In genomic region chr20:32588040-32588439, GRCh38 we compare ENCODE assay signal across 24 cellular contexts. TPM values are rescaled to one million over a fixed set of nuclear protein-coding genes. Genes with fewer than 3 reads are reported as not detected.
DNase-seq lines count a peak whose midpoint lies in the region; ATAC-seq, FAIRE-seq and TF ChIP-seq lines count a peak whose summit lies in the region.
"Had no signal": no experiment of that assay in that cellular context is flagged by ENCODE, and none has a peak within 500 bp of the region (broad histone marks: within the 10 kb centered on the region; RNA-seq: fewer than 3 reads in every experiment).

No MANE protein-coding gene starts in this region.

- intact Hi-C loops in IMR-90 (cut with micrococcal nuclease), result no loop called here

- H4K91ac ChIP-seq in IMR-90 (ENCODE audit: insufficient read depth, low read depth, low read length) (no peak overlapping the region), H1 (replicated peaks; ENCODE audit: insufficient read length, low read length) (no peak overlapping the region)

- in situ Hi-C loops in IMR-90 (cut with MboI; ENCODE audit: low sequenced_read_pairs), result no loop called here

- H3K9ac ChIP-seq in IMR-90 (ENCODE audit: low read depth, low read length) (no peak overlapping the region), H1 (replicated peaks in 1 of 4; ENCODE audit: extremely low read depth in 1 of 4, low read depth in 3 of 4, low read length in 3 of 4) (no peak overlapping the region)
- H3K9ac ChIP-seq: GM23248 had no signal

- H3K56ac ChIP-seq in IMR-90 (ENCODE audit: extremely low read depth, insufficient read depth, low read length) (no peak overlapping the region), H1 (replicated peaks; ENCODE audit: insufficient read length, low read depth, low read length) (no peak overlapping the region)

- ATAC-seq in IMR-90 (ENCODE audit: low read depth), result no peak
- ATAC-seq in stimulated activated effector memory CD8-positive, alpha-beta T cell treated with anti-CD3 and anti-CD28 coated beads, Interleukin-12 subunit alpha, Interleukin-12 subunit beta, amount 100 ng/mL, for 72 hours, result no peak
- ATAC-seq in GM21576 (IDR thresholded peaks at IDR 0.05; ENCODE audit: unreplicated experiment), result no peak
- ATAC-seq: A549 had no signal

- H3K23ac ChIP-seq in IMR-90 (ENCODE audit: low read depth, low read length), result no peak overlapping the region
- H3K23ac ChIP-seq in H1 (ENCODE audit: insufficient read length), result no peak overlapping the region

- H3K36me3 Mint-ChIP-seq in activated CD4-positive, alpha-beta T cell treated with anti-CD3 and anti-CD28 coated beads, Interleukin-2, amount 10 ng/mL, durations not matched to agents 7 days and 5 days (ENCODE audit: low read depth), result peaks cover 3% of the 10 kb centered on the region
- H3K36me3 Mint-ChIP-seq in stimulated activated effector memory CD8-positive, alpha-beta T cell treated with anti-CD3 and anti-CD28 coated beads, Interleukin-12 subunit alpha, Interleukin-12 subunit beta, amount 100 ng/mL, for 72 hours, result peaks cover 9% of the 10 kb centered on the region
- H3K36me3 Mint-ChIP-seq: IgD-negative memory B cell had no signal

- H2AK9ac ChIP-seq in IMR-90 (replicated peaks; ENCODE audit: low read depth, low read length, poor library complexity), result peak overlapping the region; percentile 4

- WGBS in IMR-90 (ENCODE audit: extremely low coverage in 2 of 2, insufficient read length in 1 of 2), 2 experiments, result 56% methylated on average over 4 of the region's 5 CpGs; no CpG with 5 or more reads in 1 of the 2 experiments
- WGBS in H1 (ENCODE audit: extremely low coverage in 1 of 2, insufficient coverage in 1 of 2, insufficient read length in 1 of 2, insufficient replicate concordance in 2 of 2, low coverage in 1 of 2, low lambda C conversion rate in 2 of 2, missing lambda C conversion rate in 1 of 2), 2 experiments, result 78% methylated on average over 5 of the region's 5 CpGs; no CpG with 5 or more reads in 1 of the 2 experiments

- TF ChIP-seq POLR2A in IMR-90 (IDR thresholded peaks at IDR 0.05; ENCODE audit: low read depth, low read length), result no peak
- TF ChIP-seq POLR2A in H1 (IDR thresholded peaks at IDR 0.05; ENCODE audit: control extremely low read depth in 1 of 2, low read depth in 2 of 2, low read length in 2 of 2), result no peak

- H2BK5ac ChIP-seq in IMR-90 (ENCODE audit: low read depth, low read length, poor library complexity, severe bottlenecking), result no peak overlapping the region
- no peak overlapping the region for H2BK5ac ChIP-seq in H1 (ENCODE audit: low read depth, low read length)

- H2AK5ac ChIP-seq in IMR-90 (ENCODE audit: low read depth, low read length), result no peak overlapping the region
- no peak overlapping the region for H2AK5ac ChIP-seq in H1 (ENCODE audit: low read depth, low read length)

- DNase-seq in activated CD4-positive, alpha-beta T cell treated with anti-CD3 and anti-CD28 coated beads, Interleukin-2, amount 10 ng/mL, durations not matched to agents 7 days and 5 days, result no peak
- DNase-seq in activated CD4-positive, alpha-beta T cell treated with anti-CD3 and anti-CD28 coated beads for 4 hours, result no peak
- DNase-seq in IMR-90 (no peak), H1 (ENCODE audit: low read depth in 1 of 2, low spot score in 2 of 2) (no peak), AG08396 (ENCODE audit: low spot score) (no peak), cortex of kidney (lab: John Stamatoyannopoulos, UW) (no peak)
- DNase-seq in stimulated activated effector memory CD8-positive, alpha-beta T cell treated with anti-CD3 and anti-CD28 coated beads, Interleukin-12 subunit alpha, Interleukin-12 subunit beta, amount 100 ng/mL, for 72 hours (ENCODE audit: low spot score in 2 of 2), result no peak
- DNase-seq: CD4-positive, alpha-beta memory T cell; DMS153; DMS79; GDM1; GM23248; HCEC 1CT; HFFc6; KG1 had no signal

- no peak for FAIRE-seq in H1 (lab: Jason Lieb, UNC)
- FAIRE-seq: A549, GM19239, H54 had no signal

- peaks cover 5% of the 10 kb centered on the region; the same call in 1 of the 2 replicates for H3K4me1 ChIP-seq in IMR-90 (ENCODE audit: control insufficient read depth, insufficient read depth, low read length)
- H3K4me1 ChIP-seq in H1 (replicated peaks in 1 of 4; ENCODE audit: control insufficient read depth in 3 of 4, insufficient read depth in 4 of 4, low read length in 3 of 4), result peaks cover 0 to 8% (median 5%) of the 10 kb centered on the region in 4 experiments; a peak in 6 of 7 replicates

- peaks cover 7% of the 10 kb centered on the region; the same call in 1 of the 2 replicates for H3K23me2 ChIP-seq in H1 (ENCODE audit: low read depth, low read length)

- no peak overlapping the region for H3K18ac ChIP-seq in IMR-90 (ENCODE audit: low read depth, low read length)
- no peak overlapping the region; the same call in 1 of the 2 replicates for H3K18ac ChIP-seq in H1 (ENCODE audit: extremely low read depth, low read length)

- TF ChIP-seq CTCF in IMR-90 (conservative IDR thresholded peaks at IDR 0.05; ENCODE audit: low read depth, low read length) (no peak), H1 (IDR thresholded peaks at IDR 0.05; ENCODE audit: control extremely low read depth in 1 of 3, insufficient read depth in 1 of 3, low read depth in 1 of 3, low read length in 3 of 3) (no peak)

- H3K9me1 ChIP-seq in IMR-90 (ENCODE audit: insufficient read depth, low read length), result peaks cover 10% of the 10 kb centered on the region; the same call in 1 of the 2 replicates

- no TSS peak for BruUV-seq in IMR-90 (replicated peaks; lab: Mats Ljungman, UMichigan)

- no peak overlapping the region for H3K4me3 ChIP-seq in IMR-90 (ENCODE audit: insufficient read depth, low read depth, low read length)
- H3K4me3 ChIP-seq in H1 (ENCODE audit: extremely low read depth in 1 of 4, insufficient read depth in 2 of 4, low read depth in 3 of 4, low read length in 4 of 4), result no peak overlapping the region
- H3K4me3 ChIP-seq: A549, GM23248 had no signal

- H4K20me1 ChIP-seq in IMR-90 (ENCODE audit: insufficient read depth, low read length), result no peaks in the 10 kb centered on the region; the same call in 1 of the 2 replicates
- H4K20me1 ChIP-seq in H1 (replicated peaks in 1 of 2; ENCODE audit: control insufficient read depth in 1 of 2, insufficient read depth in 2 of 2, low read length in 2 of 2), result peaks cover 0 to 1% of the 10 kb centered on the region in 2 experiments

- H3K14ac ChIP-seq in IMR-90 (replicated peaks; ENCODE audit: low read depth, low read length) (no peak overlapping the region), H1 (ENCODE audit: insufficient read length) (no peak overlapping the region)

- no peak for TF ChIP-seq EP300 in H1 (IDR thresholded peaks at IDR 0.05; ENCODE audit: borderline replicate concordance in 1 of 2, low read depth in 2 of 2, low read length in 2 of 2)

- H2BK20ac ChIP-seq in IMR-90 (ENCODE audit: low read depth, low read length) (no peak overlapping the region), H1 (ENCODE audit: low read length) (no peak overlapping the region)

- no peak overlapping the region for H3K4me3 Mint-ChIP-seq in activated CD4-positive, alpha-beta T cell treated with anti-CD3 and anti-CD28 coated beads, Interleukin-2, amount 10 ng/mL, durations not matched to agents 7 days and 5 days
- H3K4me3 Mint-ChIP-seq in stimulated activated effector memory CD8-positive, alpha-beta T cell treated with anti-CD3 and anti-CD28 coated beads, Interleukin-12 subunit alpha, Interleukin-12 subunit beta, amount 100 ng/mL, for 72 hours, result no peak overlapping the region
- H3K4me3 Mint-ChIP-seq: B cell, HFFc6 had no signal

- no peaks in the 10 kb centered on the region for H3K79me2 ChIP-seq in H1 (ENCODE audit: control insufficient read depth in 1 of 2, insufficient read depth in 2 of 2, low read length in 2 of 2)

- peaks cover 26% of the 10 kb centered on the region for H3K27me3 Mint-ChIP-seq in activated CD4-positive, alpha-beta T cell treated with anti-CD3 and anti-CD28 coated beads, Interleukin-2, amount 10 ng/mL, durations not matched to agents 7 days and 5 days
- H3K27me3 Mint-ChIP-seq: CD4-positive, alpha-beta memory T cell had no signal

- H3K79me1 ChIP-seq in IMR-90 (ENCODE audit: low read depth in 1 of 2, low read length in 2 of 2) (no peaks in the 10 kb centered on the region), H1 (ENCODE audit: low read depth, low read length) (no peaks in the 10 kb centered on the region)

- H4K5ac ChIP-seq in IMR-90 (ENCODE audit: low read depth, low read length) (no peak overlapping the region), H1 (ENCODE audit: insufficient read length, low read depth, low read length) (no peak overlapping the region)

- H2AFZ ChIP-seq in IMR-90 (replicated peaks; ENCODE audit: low read length, poor library complexity) (no peak overlapping the region), H1 (ENCODE audit: low read length) (no peak overlapping the region)
- H2AFZ ChIP-seq: GM23248 had no signal

- POLR2A ChIA-PET in activated CD4-positive, alpha-beta T cell treated with anti-CD3 and anti-CD28 coated beads, Interleukin-2, amount 10 ng/mL, durations not matched to agents 7 days and 5 days (lab: Charles Lee), result no interaction called here
- POLR2A ChIA-PET in IMR-90 (lab: Charles Lee; ENCODE audit: unreplicated experiment) (no interaction called here), H1 (lab: Charles Lee; ENCODE audit: partially characterized antibody) (interaction anchor here (0.7 kb wide), 1 partner anchor 53 kb away, joined by 3 read pairs; no protein-coding TSS in a partner anchor)

- H3K4me1 Mint-ChIP-seq in activated CD4-positive, alpha-beta T cell treated with anti-CD3 and anti-CD28 coated beads, Interleukin-2, amount 10 ng/mL, durations not matched to agents 7 days and 5 days, result peaks cover 7% of the 10 kb centered on the region
- H3K4me1 Mint-ChIP-seq in stimulated activated effector memory CD8-positive, alpha-beta T cell treated with anti-CD3 and anti-CD28 coated beads, Interleukin-12 subunit alpha, Interleukin-12 subunit beta, amount 100 ng/mL, for 72 hours, result peaks cover 35% of the 10 kb centered on the region

- H4K8ac ChIP-seq in IMR-90 (ENCODE audit: low read depth in 2 of 2, low read length in 2 of 2) (no peak overlapping the region), H1 (ENCODE audit: extremely low read depth, insufficient read depth, low read length) (no peak overlapping the region)

- 0 out of 2 replicates have a peak overlapping the region, but pooled peaks have one; percentile 17 for H2BK12ac ChIP-seq in H1 (ENCODE audit: low read depth, low read length)

- H3K27ac ChIP-seq in IMR-90 (ENCODE audit: insufficient read depth, low read length), result no peak overlapping the region
- no peak overlapping the region for H3K27ac ChIP-seq in H1 (ENCODE audit: low read depth, low read length)
- H3K27ac ChIP-seq: 22Rv1, A549, C4-2B, GM23248, HL-60 had no signal

- H3K9me3 ChIP-seq in IMR-90 (ENCODE audit: control insufficient read depth, insufficient read depth, low read length) (no peaks in the 10 kb centered on the region), H1 (ENCODE audit: insufficient read depth in 2 of 2, low read depth in 1 of 2, low read length in 1 of 2) (no peaks in the 10 kb centered on the region)
- H3K9me3 ChIP-seq: A549 had no signal

- H3K4me2 ChIP-seq in IMR-90 (ENCODE audit: low read depth, low read length) (no peak overlapping the region), H1 (ENCODE audit: insufficient read depth in 1 of 2, low read depth in 2 of 2, low read length in 2 of 2) (no peak overlapping the region)
- H3K4me2 ChIP-seq: A549 had no signal

- H3K27me3 ChIP-seq in IMR-90 (ENCODE audit: control insufficient read depth, insufficient read depth, low read length) (peaks cover 28% of the 10 kb centered on the region), H1 (replicated peaks in 1 of 4; ENCODE audit: control insufficient read depth in 3 of 4, extremely low read depth in 1 of 4, insufficient read depth in 3 of 4, low read length in 3 of 4) (peaks cover 6 to 30% (median 25%) of the 10 kb centered on the region in 4 experiments)

- no peaks in the 10 kb centered on the region for H3K36me3 ChIP-seq in IMR-90 (ENCODE audit: control insufficient read depth, insufficient read depth, low read length)
- no peaks in the 10 kb centered on the region for H3K36me3 ChIP-seq in H1 (ENCODE audit: control insufficient read depth in 2 of 4, insufficient read depth in 4 of 4, low read length in 3 of 4)

- H2BK15ac ChIP-seq in IMR-90 (ENCODE audit: low read depth, low read length) (no peak overlapping the region), H1 (ENCODE audit: low read length) (no peak overlapping the region)

- H3K4ac ChIP-seq in IMR-90 (ENCODE audit: low read depth, low read length) (no peak overlapping the region), H1 (replicated peaks; ENCODE audit: insufficient read length, low read depth, low read length) (no peak overlapping the region)

- H3K9me3 Mint-ChIP-seq in activated CD4-positive, alpha-beta T cell treated with anti-CD3 and anti-CD28 coated beads, Interleukin-2, amount 10 ng/mL, durations not matched to agents 7 days and 5 days, result no peaks in the 10 kb centered on the region
- no peaks in the 10 kb centered on the region for H3K9me3 Mint-ChIP-seq in stimulated activated effector memory CD8-positive, alpha-beta T cell treated with anti-CD3 and anti-CD28 coated beads, Interleukin-12 subunit alpha, Interleukin-12 subunit beta, amount 100 ng/mL, for 72 hours
- H3K9me3 Mint-ChIP-seq: HFFc6, IgD-negative memory B cell had no signal

- H2BK120ac ChIP-seq in IMR-90 (ENCODE audit: low read depth, low read length) (no peak overlapping the region), H1 (replicated peaks; ENCODE audit: low read depth, low read length) (no peak overlapping the region)

- dilution Hi-C loops in IMR-90 (cut with HindIII; ENCODE audit: low sequenced_read_pairs, unreplicated experiment), result no loop called here

- CTCF ChIA-PET in activated CD4-positive, alpha-beta T cell treated with anti-CD3 and anti-CD28 coated beads, Interleukin-2, amount 10 ng/mL, durations not matched to agents 7 days and 5 days (lab: Charles Lee), result interaction anchor here (1.7 to 2.0 kb wide), 2 partner anchors 32 to 64 kb away, joined by 3 to 8 read pairs; no protein-coding TSS in a partner anchor
- CTCF ChIA-PET in IMR-90 (lab: Yijun Ruan, JAX), result no interaction called here
- CTCF ChIA-PET in H1 (lab: Charles Lee; ENCODE audit: partially characterized antibody), result interaction anchor here (1.1 to 2.5 kb wide), 4 partner anchors 9 to 66 kb away, joined by 3 to 8 read pairs (median 5); no protein-coding TSS in a partner anchor

- H3K27ac Mint-ChIP-seq in activated CD4-positive, alpha-beta T cell treated with anti-CD3 and anti-CD28 coated beads, Interleukin-2, amount 10 ng/mL, durations not matched to agents 7 days and 5 days, result peak overlapping the region; percentile 48
- H3K27ac Mint-ChIP-seq in stimulated activated effector memory CD8-positive, alpha-beta T cell treated with anti-CD3 and anti-CD28 coated beads, Interleukin-12 subunit alpha, Interleukin-12 subunit beta, amount 100 ng/mL, for 72 hours, result peak overlapping the region; percentile 55
- H3K27ac Mint-ChIP-seq: B cell had no signal

- TF ChIP-seq RAD21 in IMR-90 (IDR thresholded peaks at IDR 0.05; ENCODE audit: low read length), result no peak
- no peak for TF ChIP-seq RAD21 in H1 (IDR thresholded peaks at IDR 0.05 in 1 of 2, conservative IDR thresholded peaks at IDR 0.05 in 1 of 2; ENCODE audit: low read depth in 2 of 2, low read length in 2 of 2)

RNA-seq across cellular contexts. Expression of gene NOL4L, which starts 2.9 kb away (rescaled TPM):
- total RNA-seq in activated CD4-positive, alpha-beta T cell treated with anti-CD3 and anti-CD28 coated beads, Interleukin-2, amount 10 ng/mL, durations not matched to agents 7 days and 5 days, result 10 to 100 TPM; 26.1 to 27.4 TPM
- 4.7 and 5.6 TPM in 2 replicates for total RNA-seq in IMR-90 (2012; rRNA removed)
- polyA plus RNA-seq in IMR-90 (2012; rRNA removed) (13.3 and 16.6 TPM in 2 replicates), H1 (2011; rRNA removed) (15.3 and 24.9 TPM in 2 replicates)
- polyA plus RNA-seq in IMR-90 (2012; cell fraction: cytosol; rRNA removed), result 11.4 and 18.6 TPM in 2 replicates
- polyA plus RNA-seq in IMR-90 (2012; cell fraction: nucleus; rRNA removed; ENCODE audit: low replicate concordance), result 34.9 and 65.6 TPM in 2 replicates
- total RNA-seq in H1 (2021; fragmentation: NEBNext Ultra II Directional; extraction: Animal tissue kit (Norgen Biotek cat#: 25700)), result 23.5 and 23.7 TPM in 2 replicates
- 11.7 TPM for polyA plus RNA-seq in H1 (2011; cell fraction: cytosol; rRNA removed)
- 37.7 TPM for polyA plus RNA-seq in H1 (2011; cell fraction: nucleus; rRNA removed)
- polyA plus RNA-seq in H1 (2012, experiment 1 of 2), result 18.6 to 23.1 TPM (median 21.2 TPM) in 4 replicates
- polyA plus RNA-seq in H1 (2012, experiment 2 of 2), result 15.5 TPM
- polyA plus RNA-seq in H1 (2013, experiment 1 of 2), result 16.7 TPM
- 18.6 TPM for polyA plus RNA-seq in H1 (2013, experiment 2 of 2)
- polyA minus RNA-seq in H1 (2011; rRNA and poly(A)+ RNA removed), result 8.1 and 8.9 TPM in 2 replicates
- polyA minus RNA-seq in H1 (2011; cell fraction: cytosol; rRNA and poly(A)+ RNA removed), result 14.1 TPM
- polyA minus RNA-seq in H1 (2011; cell fraction: nucleus; rRNA and poly(A)+ RNA removed), result 14.4 TPM
